1 cellular context compared by ENCODE assay signal in the genomic region with DNA sequence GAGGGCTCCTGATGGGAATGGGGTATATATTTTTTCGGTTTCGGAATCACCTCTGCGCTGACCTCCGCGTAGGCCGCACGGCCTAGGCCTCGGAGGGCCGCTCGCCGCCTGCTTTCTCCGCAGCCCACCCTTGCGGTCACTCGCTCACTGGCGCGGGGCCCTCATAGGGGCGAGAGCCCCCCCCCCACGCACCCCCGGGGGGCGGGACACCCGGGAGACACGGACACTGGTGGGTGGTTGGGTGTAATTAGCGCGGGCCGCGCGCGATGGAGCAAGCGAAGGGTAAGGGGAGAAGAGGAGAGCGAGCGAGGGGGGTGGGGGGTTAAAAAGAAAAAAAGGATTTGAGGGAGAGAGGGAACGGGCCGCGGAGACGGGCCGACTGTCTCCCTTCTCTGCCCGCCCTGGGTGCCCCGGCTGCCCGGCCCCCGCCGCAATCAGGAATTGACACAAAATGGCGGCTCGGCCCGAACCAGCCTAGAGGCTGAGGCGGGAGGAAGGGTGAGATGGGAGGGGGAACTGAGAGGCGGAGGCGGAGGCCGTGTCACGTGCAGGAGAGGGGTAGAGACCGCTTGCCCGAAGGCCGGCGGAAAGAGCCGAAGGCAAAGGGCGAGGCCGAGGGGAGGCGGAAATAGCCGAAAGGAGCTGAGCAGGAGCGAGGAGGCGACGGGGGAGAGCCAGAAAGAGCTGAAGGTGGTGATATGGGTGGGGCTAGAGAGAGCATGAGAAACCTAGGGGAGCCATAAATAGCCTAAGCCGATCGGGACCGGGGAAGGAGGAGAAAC.
A peak's percentile ranks its signal among the peaks of the same experiment; 100 is the strongest.
TF ChIP-seq lines count a peak whose summit lies in the region.

No MANE protein-coding gene starts in this region.

TF ChIP-seq in K562, 482 proteins besides CTCF, POLR2A, EP300 and RAD21 (continued from another document and continues in another):
- TF ChIP-seq, protein P1, sequence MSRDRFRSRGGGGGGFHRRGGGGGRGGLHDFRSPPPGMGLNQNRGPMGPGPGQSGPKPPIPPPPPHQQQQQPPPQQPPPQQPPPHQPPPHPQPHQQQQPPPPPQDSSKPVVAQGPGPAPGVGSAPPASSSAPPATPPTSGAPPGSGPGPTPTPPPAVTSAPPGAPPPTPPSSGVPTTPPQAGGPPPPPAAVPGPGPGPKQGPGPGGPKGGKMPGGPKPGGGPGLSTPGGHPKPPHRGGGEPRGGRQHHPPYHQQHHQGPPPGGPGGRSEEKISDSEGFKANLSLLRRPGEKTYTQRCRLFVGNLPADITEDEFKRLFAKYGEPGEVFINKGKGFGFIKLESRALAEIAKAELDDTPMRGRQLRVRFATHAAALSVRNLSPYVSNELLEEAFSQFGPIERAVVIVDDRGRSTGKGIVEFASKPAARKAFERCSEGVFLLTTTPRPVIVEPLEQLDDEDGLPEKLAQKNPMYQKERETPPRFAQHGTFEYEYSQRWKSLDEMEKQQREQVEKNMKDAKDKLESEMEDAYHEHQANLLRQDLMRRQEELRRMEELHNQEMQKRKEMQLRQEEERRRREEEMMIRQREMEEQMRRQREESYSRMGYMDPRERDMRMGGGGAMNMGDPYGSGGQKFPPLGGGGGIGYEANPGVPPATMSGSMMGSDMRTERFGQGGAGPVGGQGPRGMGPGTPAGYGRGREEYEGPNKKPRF (IDR thresholded peaks at IDR 0.05; ENCODE audit: low read depth, low read length), result no peak
- TF ChIP-seq MAFF (IDR thresholded peaks at IDR 0.05; ENCODE audit: low read length) (no peak), MYNN (IDR thresholded peaks at IDR 0.05) (no peak), MYNN (CRISPR knock-in tag; IDR thresholded peaks at IDR 0.05) (no peak), EHMT2 (IDR thresholded peaks at IDR 0.05) (no peak), RBM25 (IDR thresholded peaks at IDR 0.05; ENCODE audit: low read depth, low read length, severe bottlenecking) (no peak), ZNF699 (CRISPR knock-in tag; IDR thresholded peaks at IDR 0.05; ENCODE audit: insufficient replicate concordance) (no peak), ZNF583 (CRISPR knock-in tag; IDR thresholded peaks at IDR 0.05) (0 out of 2 replicates have a peak, but pooled peaks have one; percentile 65), GABPA (tag; conservative IDR thresholded peaks at IDR 0.05; ENCODE audit: low read depth) (no peak), TAL1 (IDR thresholded peaks at IDR 0.05) (no peak), ZNF277 (CRISPR knock-in tag; IDR thresholded peaks at IDR 0.05; ENCODE audit: borderline replicate concordance) (no peak), ZNF184 (CRISPR knock-in tag; IDR thresholded peaks at IDR 0.05) (no peak), ZNF449 (CRISPR knock-in tag; IDR thresholded peaks at IDR 0.05) (no peak; the same call in none of the 2 replicates), RBM15 (IDR thresholded peaks at IDR 0.05; ENCODE audit: insufficient read depth, low read length) (no peak), RB1 (IDR thresholded peaks at IDR 0.05; ENCODE audit: low read depth) (peak; percentile 55; the same call in 1 of the 2 replicates), RBM17 (IDR thresholded peaks at IDR 0.05; ENCODE audit: borderline replicate concordance, low read depth, low read length) (no peak), KDM2B (CRISPR knock-in tag; IDR thresholded peaks at IDR 0.05) (no peak), CSDE1 (IDR thresholded peaks at IDR 0.05) (no peak), RFX5 (IDR thresholded peaks at IDR 0.05; ENCODE audit: low read depth, low read length) (no peak), ZNF232 (CRISPR knock-in tag; IDR thresholded peaks at IDR 0.05) (peak; percentile 54; the same call in 1 of the 2 replicates), MXI1 (IDR thresholded peaks at IDR 0.05; ENCODE audit: low read depth, low read length) (no peak), ILK (tag; IDR thresholded peaks at IDR 0.05; ENCODE audit: borderline replicate concordance, low read depth) (no peak), KAT2B (IDR thresholded peaks at IDR 0.05; ENCODE audit: low read depth, low read length) (no peak), HIVEP1 (CRISPR knock-in tag; IDR thresholded peaks at IDR 0.05) (no peak), ETV6 (IDR thresholded peaks at IDR 0.05; ENCODE audit: borderline replicate concordance in 1 of 2, low read depth in 2 of 2, low read length in 1 of 2) (no peak), ETV6 (CRISPR knock-in tag; IDR thresholded peaks at IDR 0.05; ENCODE audit: borderline replicate concordance) (no peak), ATF6 (CRISPR knock-in tag; IDR thresholded peaks at IDR 0.05) (no peak), CXXC5 (CRISPR knock-in tag; IDR thresholded peaks at IDR 0.05) (peak; percentile 56; the same call in 1 of the 2 replicates), TCF7L2 (IDR thresholded peaks at IDR 0.05; ENCODE audit: low read depth, low read length) (no peak), STAG1 (CRISPR knock-in tag; IDR thresholded peaks at IDR 0.05; ENCODE audit: borderline replicate concordance) (no peak), GTF2F1 (IDR thresholded peaks at IDR 0.05; ENCODE audit: low read depth, low read length) (no peak; the same call in 1 of the 2 replicates), ZNF408 (CRISPR knock-in tag; IDR thresholded peaks at IDR 0.05; ENCODE audit: low read depth) (no peak), TRIM28 (IDR thresholded peaks at IDR 0.05) (no peak), TAF7 (tag; IDR thresholded peaks at IDR 0.05) (peak; percentile 77), NUFIP1 (IDR thresholded peaks at IDR 0.05; ENCODE audit: partially characterized antibody) (no peak), ZNF165 (CRISPR knock-in tag; IDR thresholded peaks at IDR 0.05; ENCODE audit: borderline replicate concordance) (no peak), THAP12 (CRISPR knock-in tag; IDR thresholded peaks at IDR 0.05) (no peak), RBFOX2 (IDR thresholded peaks at IDR 0.05; ENCODE audit: low read depth, low read length) (peak; percentile 89), ELK1 (CRISPR knock-in tag; IDR thresholded peaks at IDR 0.05) (no peak), TEAD1 (CRISPR knock-in tag; IDR thresholded peaks at IDR 0.05) (0 out of 4 replicates have a peak, but pooled peaks of 1 of the 2 experiments have one; percentile 16)
- TF ChIP-seq, protein P2, sequence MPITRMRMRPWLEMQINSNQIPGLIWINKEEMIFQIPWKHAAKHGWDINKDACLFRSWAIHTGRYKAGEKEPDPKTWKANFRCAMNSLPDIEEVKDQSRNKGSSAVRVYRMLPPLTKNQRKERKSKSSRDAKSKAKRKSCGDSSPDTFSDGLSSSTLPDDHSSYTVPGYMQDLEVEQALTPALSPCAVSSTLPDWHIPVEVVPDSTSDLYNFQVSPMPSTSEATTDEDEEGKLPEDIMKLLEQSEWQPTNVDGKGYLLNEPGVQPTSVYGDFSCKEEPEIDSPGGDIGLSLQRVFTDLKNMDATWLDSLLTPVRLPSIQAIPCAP (CRISPR knock-in tag; IDR thresholded peaks at IDR 0.05; ENCODE audit: borderline replicate concordance), result no peak
- TF ChIP-seq, protein P3, sequence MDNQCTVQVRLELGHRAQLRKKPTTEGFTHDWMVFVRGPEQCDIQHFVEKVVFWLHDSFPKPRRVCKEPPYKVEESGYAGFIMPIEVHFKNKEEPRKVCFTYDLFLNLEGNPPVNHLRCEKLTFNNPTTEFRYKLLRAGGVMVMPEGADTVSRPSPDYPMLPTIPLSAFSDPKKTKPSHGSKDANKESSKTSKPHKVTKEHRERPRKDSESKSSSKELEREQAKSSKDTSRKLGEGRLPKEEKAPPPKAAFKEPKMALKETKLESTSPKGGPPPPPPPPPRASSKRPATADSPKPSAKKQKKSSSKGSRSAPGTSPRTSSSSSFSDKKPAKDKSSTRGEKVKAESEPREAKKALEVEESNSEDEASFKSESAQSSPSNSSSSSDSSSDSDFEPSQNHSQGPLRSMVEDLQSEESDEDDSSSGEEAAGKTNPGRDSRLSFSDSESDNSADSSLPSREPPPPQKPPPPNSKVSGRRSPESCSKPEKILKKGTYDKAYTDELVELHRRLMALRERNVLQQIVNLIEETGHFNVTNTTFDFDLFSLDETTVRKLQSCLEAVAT (IDR thresholded peaks at IDR 0.05), result peak; percentile 79 to 86
- TF ChIP-seq, protein P4, sequence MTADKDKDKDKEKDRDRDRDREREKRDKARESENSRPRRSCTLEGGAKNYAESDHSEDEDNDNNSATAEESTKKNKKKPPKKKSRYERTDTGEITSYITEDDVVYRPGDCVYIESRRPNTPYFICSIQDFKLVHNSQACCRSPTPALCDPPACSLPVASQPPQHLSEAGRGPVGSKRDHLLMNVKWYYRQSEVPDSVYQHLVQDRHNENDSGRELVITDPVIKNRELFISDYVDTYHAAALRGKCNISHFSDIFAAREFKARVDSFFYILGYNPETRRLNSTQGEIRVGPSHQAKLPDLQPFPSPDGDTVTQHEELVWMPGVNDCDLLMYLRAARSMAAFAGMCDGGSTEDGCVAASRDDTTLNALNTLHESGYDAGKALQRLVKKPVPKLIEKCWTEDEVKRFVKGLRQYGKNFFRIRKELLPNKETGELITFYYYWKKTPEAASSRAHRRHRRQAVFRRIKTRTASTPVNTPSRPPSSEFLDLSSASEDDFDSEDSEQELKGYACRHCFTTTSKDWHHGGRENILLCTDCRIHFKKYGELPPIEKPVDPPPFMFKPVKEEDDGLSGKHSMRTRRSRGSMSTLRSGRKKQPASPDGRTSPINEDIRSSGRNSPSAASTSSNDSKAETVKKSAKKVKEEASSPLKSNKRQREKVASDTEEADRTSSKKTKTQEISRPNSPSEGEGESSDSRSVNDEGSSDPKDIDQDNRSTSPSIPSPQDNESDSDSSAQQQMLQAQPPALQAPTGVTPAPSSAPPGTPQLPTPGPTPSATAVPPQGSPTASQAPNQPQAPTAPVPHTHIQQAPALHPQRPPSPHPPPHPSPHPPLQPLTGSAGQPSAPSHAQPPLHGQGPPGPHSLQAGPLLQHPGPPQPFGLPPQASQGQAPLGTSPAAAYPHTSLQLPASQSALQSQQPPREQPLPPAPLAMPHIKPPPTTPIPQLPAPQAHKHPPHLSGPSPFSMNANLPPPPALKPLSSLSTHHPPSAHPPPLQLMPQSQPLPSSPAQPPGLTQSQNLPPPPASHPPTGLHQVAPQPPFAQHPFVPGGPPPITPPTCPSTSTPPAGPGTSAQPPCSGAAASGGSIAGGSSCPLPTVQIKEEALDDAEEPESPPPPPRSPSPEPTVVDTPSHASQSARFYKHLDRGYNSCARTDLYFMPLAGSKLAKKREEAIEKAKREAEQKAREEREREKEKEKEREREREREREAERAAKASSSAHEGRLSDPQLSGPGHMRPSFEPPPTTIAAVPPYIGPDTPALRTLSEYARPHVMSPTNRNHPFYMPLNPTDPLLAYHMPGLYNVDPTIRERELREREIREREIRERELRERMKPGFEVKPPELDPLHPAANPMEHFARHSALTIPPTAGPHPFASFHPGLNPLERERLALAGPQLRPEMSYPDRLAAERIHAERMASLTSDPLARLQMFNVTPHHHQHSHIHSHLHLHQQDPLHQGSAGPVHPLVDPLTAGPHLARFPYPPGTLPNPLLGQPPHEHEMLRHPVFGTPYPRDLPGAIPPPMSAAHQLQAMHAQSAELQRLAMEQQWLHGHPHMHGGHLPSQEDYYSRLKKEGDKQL (CRISPR knock-in tag; IDR thresholded peaks at IDR 0.05; ENCODE audit: borderline replicate concordance), result 0 out of 2 replicates have a peak, but pooled peaks have one; percentile 58
